12 cellular contexts compared by ENCODE assay signal in the genomic region with DNA sequence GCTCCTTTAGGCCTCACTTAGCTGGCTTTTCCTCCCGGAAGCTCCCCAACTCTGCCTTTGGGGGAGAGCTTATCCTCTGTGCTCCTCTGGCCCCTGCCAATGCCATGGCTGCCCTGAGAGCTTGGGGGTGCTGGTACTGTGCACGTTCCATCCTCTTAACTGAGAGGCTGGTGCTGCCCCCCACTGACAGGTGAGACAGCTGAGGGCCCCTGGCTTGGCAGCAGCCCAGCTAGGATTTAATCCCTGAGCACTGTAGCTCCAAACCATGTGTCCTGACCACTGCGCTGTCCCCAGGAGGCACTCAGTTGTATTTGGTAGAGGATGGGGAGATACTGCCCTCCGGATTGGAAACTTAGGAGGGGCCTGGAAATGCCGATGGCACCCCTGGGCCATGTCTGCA.
"Had no signal": no experiment of that assay in that cellular context is flagged by ENCODE, and none has a peak within 500 bp of the region (broad histone marks: within the 10 kb centered on the region; RNA-seq: fewer than 3 reads in every experiment).

No MANE protein-coding gene starts in this region.

- H3K9me3 Mint-ChIP-seq: activated CD4-positive, alpha-beta T cell treated with anti-CD3 and anti-CD28 coated beads, Interleukin-2, amount 10 ng/mL, durations not matched to agents 24 days and 14 days; activated naive CD8-positive, alpha-beta T cell treated with anti-CD3 and anti-CD28 coated beads for 36 hours; dendritic cell treated with granulocyte-macrophage colony-stimulating factor and Interleukin-4, amounts not matched to agents 40 ng/mL and 50 ng/mL, for 4 days; effector memory CD8-positive, alpha-beta T cell; naive B cell; stimulated activated memory B cell treated with anti-CD40 and anti-IgM and Interleukin-4, amounts not matched to agents 10 μg/mL and 1 μg/mL and 100 μg/mL, for 72 hours had no signal

- H3K27me3 Mint-ChIP-seq: activated CD4-positive, alpha-beta T cell treated with anti-CD3 and anti-CD28 coated beads, Interleukin-2, amount 10 ng/mL, durations not matched to agents 24 days and 14 days; activated naive CD8-positive, alpha-beta T cell treated with anti-CD3 and anti-CD28 coated beads for 36 hours; dendritic cell treated with granulocyte-macrophage colony-stimulating factor and Interleukin-4, amounts not matched to agents 40 ng/mL and 50 ng/mL, for 4 days; effector memory CD8-positive, alpha-beta T cell; naive B cell; stimulated activated memory B cell treated with anti-CD40 and anti-IgM and Interleukin-4, amounts not matched to agents 10 μg/mL and 1 μg/mL and 100 μg/mL, for 72 hours had no signal

- H3K27ac Mint-ChIP-seq: activated CD4-positive, alpha-beta T cell treated with anti-CD3 and anti-CD28 coated beads, Interleukin-2, amount 10 ng/mL, durations not matched to agents 24 days and 14 days; activated naive CD8-positive, alpha-beta T cell treated with anti-CD3 and anti-CD28 coated beads for 36 hours; dendritic cell treated with granulocyte-macrophage colony-stimulating factor and Interleukin-4, amounts not matched to agents 40 ng/mL and 50 ng/mL, for 4 days; stimulated activated memory B cell treated with anti-CD40 and anti-IgM and Interleukin-4, amounts not matched to agents 10 μg/mL and 1 μg/mL and 100 μg/mL, for 72 hours had no signal

- ATAC-seq: effector memory CD8-positive, alpha-beta T cell; left lobe of liver; stimulated activated memory B cell treated with anti-CD40 and anti-IgM and Interleukin-4, amounts not matched to agents 10 μg/mL and 1 μg/mL and 100 μg/mL, for 72 hours had no signal

- H3K4me3 Mint-ChIP-seq: activated CD4-positive, alpha-beta T cell treated with anti-CD3 and anti-CD28 coated beads, Interleukin-2, amount 10 ng/mL, durations not matched to agents 24 days and 14 days; activated naive CD8-positive, alpha-beta T cell treated with anti-CD3 and anti-CD28 coated beads for 36 hours; dendritic cell treated with granulocyte-macrophage colony-stimulating factor and Interleukin-4, amounts not matched to agents 40 ng/mL and 50 ng/mL, for 4 days; effector memory CD8-positive, alpha-beta T cell; naive B cell; stimulated activated memory B cell treated with anti-CD40 and anti-IgM and Interleukin-4, amounts not matched to agents 10 μg/mL and 1 μg/mL and 100 μg/mL, for 72 hours had no signal

- H3K4me1 Mint-ChIP-seq: activated CD4-positive, alpha-beta T cell treated with anti-CD3 and anti-CD28 coated beads, Interleukin-2, amount 10 ng/mL, durations not matched to agents 24 days and 14 days; activated naive CD8-positive, alpha-beta T cell treated with anti-CD3 and anti-CD28 coated beads for 36 hours; stimulated activated memory B cell treated with anti-CD40 and anti-IgM and Interleukin-4, amounts not matched to agents 10 μg/mL and 1 μg/mL and 100 μg/mL, for 72 hours had no signal

- DNase-seq: activated CD4-positive, alpha-beta T cell treated with anti-CD3 and anti-CD28 coated beads, Interleukin-2, amount 10 ng/mL, durations not matched to agents 24 days and 14 days; activated CD4-positive, CD25-positive, alpha-beta regulatory T cell; activated CD8-positive, alpha-beta memory T cell treated with anti-CD3 and anti-CD28 coated beads, Interleukin-2, amount 50 U/mL, for 48 hours; activated naive CD8-positive, alpha-beta T cell treated with anti-CD3 and anti-CD28 coated beads for 36 hours; effector memory CD8-positive, alpha-beta T cell; mammary epithelial cell; naive B cell; tibial artery; uterus had no signal
